In genomic region chr3:141349711-141350110, GRCh38 we compare ENCODE assay signal across 29 cellular contexts.
"Had no signal": no experiment of that assay in that cellular context is flagged by ENCODE, and none has a peak within 500 bp of the region (broad histone marks: within the 10 kb centered on the region; RNA-seq: fewer than 3 reads in every experiment).

No MANE protein-coding gene starts in this region.

- H3K4me1 ChIP-seq: gastrocnemius medialis, heart right ventricle, left lung had no signal

- H3K36me3 ChIP-seq: esophagus squamous epithelium, gastrocnemius medialis, heart right ventricle, left lung had no signal

- H3K36me3 Mint-ChIP-seq: mesothelial cell of epicardium, naive B cell had no signal

- H3K27ac Mint-ChIP-seq: mesothelial cell of epicardium, naive B cell had no signal

- H3K4me3 Mint-ChIP-seq: mesothelial cell of epicardium, naive B cell had no signal

- H3K9me3 ChIP-seq: esophagus squamous epithelium, gastrocnemius medialis, left lung, mucosa of descending colon had no signal

- FAIRE-seq: colon, endometrium, islet of Langerhans, keratinocyte had no signal

- H3K27me3 ChIP-seq: dorsolateral prefrontal cortex, gastrocnemius medialis, heart right ventricle, left lung had no signal

- H3K27ac ChIP-seq: coronary artery, dorsolateral prefrontal cortex, epithelial cell of prostate, esophagus squamous epithelium, gastrocnemius medialis, heart right ventricle, left lung had no signal

- H3K4me3 ChIP-seq: coronary artery, dorsolateral prefrontal cortex, esophagus squamous epithelium, gastrocnemius medialis, heart right ventricle, left lung, lung, mucosa of descending colon had no signal

- DNase-seq: dermis blood vessel endothelial cell; dorsolateral prefrontal cortex; effector CD4-positive, alpha-beta T cell; effector memory CD4-positive, alpha-beta T cell; erythroblast; esophagus squamous epithelium; foreskin fibroblast; foreskin melanocyte; gastrocnemius medialis; glutamatergic neuron; head of caudate nucleus; heart right ventricle; hippocampal formation; left cardiac atrium; left lung; left ventricle myocardium superior; mammary epithelial cell; mesenchymal stem cell; mucosa of descending colon; naive B cell had no signal

- H3K4me1 Mint-ChIP-seq: naive B cell had no signal

- ATAC-seq: esophagus mucosa, gastrocnemius medialis, heart right ventricle, left cardiac atrium, left lung, left ventricle myocardium superior, mucosa of descending colon had no signal
